40 cellular contexts compared by ENCODE assay signal in the genomic region with DNA sequence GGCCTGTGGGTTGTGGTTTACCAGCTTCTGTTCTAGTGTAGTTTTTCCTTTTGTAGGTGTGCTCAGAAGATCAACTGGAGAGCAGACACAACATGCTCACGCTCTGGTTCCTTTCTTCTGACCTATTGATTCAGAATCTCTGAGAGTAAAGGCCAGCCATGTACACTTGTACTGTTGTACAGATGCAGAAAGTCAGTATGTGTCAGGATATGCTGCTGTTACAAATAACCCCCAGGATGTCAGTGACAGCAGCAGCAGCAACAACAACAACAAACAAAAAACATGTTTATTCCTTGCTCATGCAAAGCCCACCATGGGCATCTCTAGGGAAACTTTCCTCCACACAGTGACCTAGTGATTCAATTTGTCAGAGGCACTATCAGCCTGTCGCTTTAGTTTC.
"Had no signal": no experiment of that assay in that cellular context is flagged by ENCODE, and none has a peak within 500 bp of the region (broad histone marks: within the 10 kb centered on the region; RNA-seq: fewer than 3 reads in every experiment).

No MANE protein-coding gene starts in this region.

- DNase-seq: activated effector memory CD4-positive, alpha-beta T cell treated with anti-CD3 and anti-CD28 coated beads, Interleukin-2, amount 50 U/mL, for 16 hours; activated effector memory CD4-positive, alpha-beta T cell treated with Interleukin-2 at 50 U/mL for 16 hours; activated gamma-delta T cell; activated gamma-delta T cell treated with Interleukin-2 at 50 U/mL for 16 hours; activated naive CD4-positive, alpha-beta T cell; activated naive CD4-positive, alpha-beta T cell treated with anti-CD3 and anti-CD28 coated beads for 36 hours; activated naive CD4-positive, alpha-beta T cell treated with anti-CD3 and anti-CD28 coated beads, Interleukin-2, amount 10 ng/mL, durations not matched to agents 7 days and 5 days; activated naive CD4-positive, alpha-beta T cell treated with anti-CD3 and anti-CD28 coated beads, Interleukin-2, amount 50 U/mL, for 16 hours; activated naive CD4-positive, alpha-beta T cell treated with Interleukin-2 at 50 U/mL for 16 hours; activated naive CD8-positive, alpha-beta T cell treated with anti-CD3 and anti-CD28 coated beads for 36 hours; activated naive CD8-positive, alpha-beta T cell treated with anti-CD3 and anti-CD28 coated beads, Interleukin-2, amount 10 ng/mL, durations not matched to agents 7 days and 5 days; activated naive CD8-positive, alpha-beta T cell treated with anti-CD3 and anti-CD28 coated beads, Interleukin-2, amount 50 U/mL, for 24 hours; activated T-cell treated with anti-CD3 and anti-CD28 coated beads, Interleukin-2, amount 50 U/mL, for 1 hour; activated T-cell treated with anti-CD3 and anti-CD28 coated beads, Interleukin-2, amount 50 U/mL, for 24 hours; activated T-cell treated with anti-CD3 and anti-CD28 coated beads, Interleukin-2, amount 50 U/mL, for 4 hours; activated T-cell treated with anti-CD3 and anti-CD28 coated beads, Interleukin-2, amount 50 U/mL, for 48 hours; activated T-cell treated with anti-CD3 and anti-CD28 coated beads, Interleukin-2, amount 50 U/mL, for 72 hours; adrenal gland; amniotic stem cell; amygdala; anterior cingulate cortex; aorta; body of pancreas; brain microvascular endothelial cell; caudate nucleus; central memory CD4-positive, alpha-beta T cell; cerebellar nuclear complex had no signal

- H3K36me3 Mint-ChIP-seq: activated naive CD4-positive, alpha-beta T cell treated with anti-CD3 and anti-CD28 coated beads, Interleukin-2, amount 10 ng/mL, durations not matched to agents 7 days and 5 days; activated naive CD4-positive, alpha-beta T cell treated with anti-CD3 and anti-CD28 coated beads, Interleukin-2, amount 50 U/mL, for 24 hours; activated naive CD8-positive, alpha-beta T cell; activated naive CD8-positive, alpha-beta T cell treated with anti-CD3 and anti-CD28 coated beads for 36 hours; activated naive CD8-positive, alpha-beta T cell treated with anti-CD3 and anti-CD28 coated beads, Interleukin-2, amount 10 ng/mL, durations not matched to agents 7 days and 5 days; brain had no signal

- H3K4me1 Mint-ChIP-seq: activated naive CD4-positive, alpha-beta T cell treated with anti-CD3 and anti-CD28 coated beads, Interleukin-2, amount 10 ng/mL, durations not matched to agents 7 days and 5 days; activated naive CD4-positive, alpha-beta T cell treated with anti-CD3 and anti-CD28 coated beads, Interleukin-2, amount 50 U/mL, for 24 hours; activated naive CD8-positive, alpha-beta T cell treated with anti-CD3 and anti-CD28 coated beads for 36 hours; activated naive CD8-positive, alpha-beta T cell treated with anti-CD3 and anti-CD28 coated beads, Interleukin-2, amount 10 ng/mL, durations not matched to agents 7 days and 5 days; activated naive CD8-positive, alpha-beta T cell treated with anti-CD3 and anti-CD28 coated beads, Interleukin-2, amount 50 U/mL, for 24 hours; activated T-helper 17 cell treated with anti-CD3 and anti-CD28 coated beads, Interleukin-2, amount 50 U/mL, for 72 hours; brain; central memory CD8-positive, alpha-beta T cell had no signal

- H3K27ac ChIP-seq: adrenal gland, ascending aorta, body of pancreas, brain microvascular endothelial cell, breast epithelium, cardiac muscle cell had no signal

- H3K27me3 ChIP-seq: adrenal gland, ascending aorta, body of pancreas, brain microvascular endothelial cell, breast epithelium, cardiac muscle cell had no signal

- H3K9me3 ChIP-seq: adrenal gland, ascending aorta, body of pancreas had no signal

- H3K4me3 Mint-ChIP-seq: activated naive CD4-positive, alpha-beta T cell treated with anti-CD3 and anti-CD28 coated beads for 36 hours; activated naive CD4-positive, alpha-beta T cell treated with anti-CD3 and anti-CD28 coated beads, Interleukin-2, amount 10 ng/mL, durations not matched to agents 7 days and 5 days; activated naive CD4-positive, alpha-beta T cell treated with anti-CD3 and anti-CD28 coated beads, Interleukin-2, amount 50 U/mL, for 24 hours; activated naive CD8-positive, alpha-beta T cell; activated naive CD8-positive, alpha-beta T cell treated with anti-CD3 and anti-CD28 coated beads for 36 hours; activated naive CD8-positive, alpha-beta T cell treated with anti-CD3 and anti-CD28 coated beads, Interleukin-2, amount 10 ng/mL, durations not matched to agents 7 days and 5 days; activated naive CD8-positive, alpha-beta T cell treated with anti-CD3 and anti-CD28 coated beads, Interleukin-2, amount 50 U/mL, for 24 hours; activated T-cell treated with anti-CD3 and anti-CD28 coated beads, Interleukin-2, amount 50 U/mL, for 24 hours; activated T-cell treated with anti-CD3 and anti-CD28 coated beads, Interleukin-2, amount 50 U/mL, for 4 hours; activated T-cell treated with anti-CD3 and anti-CD28 coated beads, Interleukin-2, amount 50 U/mL, for 72 hours; activated T-helper 1 cell treated with anti-CD3 and anti-CD28 coated beads, Interleukin-12 subunit alpha, Interleukin-12 subunit beta, Interleukin-2, Interleukin-4 antibody, amounts not matched to agents 30 ng/mL and 10 ng/mL and 1 ng/mL, durations not matched to agents 14 hours and 24 hours and 36 hours; activated T-helper 17 cell treated with anti-CD3 and anti-CD28 coated beads, Interleukin-2, amount 50 U/mL, for 72 hours; brain; central memory CD8-positive, alpha-beta T cell had no signal

- H3K4me1 ChIP-seq: adrenal gland, ascending aorta, body of pancreas, breast epithelium had no signal

- H3K27ac Mint-ChIP-seq: activated naive CD4-positive, alpha-beta T cell treated with anti-CD3 and anti-CD28 coated beads for 36 hours; activated naive CD4-positive, alpha-beta T cell treated with anti-CD3 and anti-CD28 coated beads, Interleukin-2, amount 10 ng/mL, durations not matched to agents 7 days and 5 days; activated naive CD4-positive, alpha-beta T cell treated with anti-CD3 and anti-CD28 coated beads, Interleukin-2, amount 50 U/mL, for 24 hours; activated naive CD4-positive, alpha-beta T cell treated with anti-CD3 and anti-CD28 coated beads, Interleukin-2, amount 50 U/mL, for 72 hours; activated naive CD8-positive, alpha-beta T cell; activated naive CD8-positive, alpha-beta T cell treated with anti-CD3 and anti-CD28 coated beads for 36 hours; activated naive CD8-positive, alpha-beta T cell treated with anti-CD3 and anti-CD28 coated beads, Interleukin-2, amount 10 ng/mL, durations not matched to agents 7 days and 5 days; activated naive CD8-positive, alpha-beta T cell treated with anti-CD3 and anti-CD28 coated beads, Interleukin-2, amount 50 U/mL, for 24 hours; activated T-cell treated with anti-CD3 and anti-CD28 coated beads, Interleukin-2, amount 50 U/mL, for 24 hours; activated T-cell treated with anti-CD3 and anti-CD28 coated beads, Interleukin-2, amount 50 U/mL, for 72 hours; activated T-helper 1 cell treated with anti-CD3 and anti-CD28 coated beads, Interleukin-12 subunit alpha, Interleukin-12 subunit beta, Interleukin-2, Interleukin-4 antibody, amounts not matched to agents 30 ng/mL and 10 ng/mL and 1 ng/mL, durations not matched to agents 14 hours and 24 hours and 36 hours; activated T-helper 17 cell treated with anti-CD3 and anti-CD28 coated beads, Interleukin-2, amount 50 U/mL, for 72 hours; activated T-helper 2 cell treated with anti-CD3 and anti-CD28 coated beads, Interferon-gamma antibody, Interleukin-2, Interleukin-4, amounts not matched to agents 10 μg/mL and 5 μg/mL and 100 μg/mL, durations not matched to agents 14 hours and 24 hours and 36 hours; brain had no signal

- ATAC-seq: activated naive CD4-positive, alpha-beta T cell treated with anti-CD3 and anti-CD28 coated beads, Interleukin-2, amount 50 U/mL, for 72 hours; activated naive CD8-positive, alpha-beta T cell treated with anti-CD3 and anti-CD28 coated beads, Interleukin-2, amount 50 U/mL, for 24 hours; activated T-cell treated with anti-CD3 and anti-CD28 coated beads, Interleukin-2, amount 50 U/mL, for 4 hours; activated T-cell treated with anti-CD3 and anti-CD28 coated beads, Interleukin-2, amount 50 U/mL, for 72 hours; activated T-helper 17 cell treated with anti-CD3 and anti-CD28 coated beads, Interleukin-2, amount 50 U/mL, for 72 hours; body of pancreas had no signal

- H3K4me3 ChIP-seq: adrenal gland, ascending aorta, body of pancreas, breast epithelium, cardiac muscle cell had no signal

- H3K36me3 ChIP-seq: adrenal gland, ascending aorta, brain microvascular endothelial cell, breast epithelium, cardiac muscle cell had no signal

- FAIRE-seq: astrocyte, bronchial epithelial cell had no signal

- H3K27me3 Mint-ChIP-seq: activated naive CD4-positive, alpha-beta T cell treated with anti-CD3 and anti-CD28 coated beads, Interleukin-2, amount 10 ng/mL, durations not matched to agents 7 days and 5 days; activated naive CD4-positive, alpha-beta T cell treated with anti-CD3 and anti-CD28 coated beads, Interleukin-2, amount 50 U/mL, for 24 hours; activated naive CD8-positive, alpha-beta T cell; activated naive CD8-positive, alpha-beta T cell treated with anti-CD3 and anti-CD28 coated beads for 36 hours; activated naive CD8-positive, alpha-beta T cell treated with anti-CD3 and anti-CD28 coated beads, Interleukin-2, amount 10 ng/mL, durations not matched to agents 7 days and 5 days; activated naive CD8-positive, alpha-beta T cell treated with anti-CD3 and anti-CD28 coated beads, Interleukin-2, amount 50 U/mL, for 24 hours; activated T-cell treated with anti-CD3 and anti-CD28 coated beads, Interleukin-2, amount 50 U/mL, for 24 hours; activated T-helper 17 cell treated with anti-CD3 and anti-CD28 coated beads, Interleukin-2, amount 50 U/mL, for 72 hours; central memory CD8-positive, alpha-beta T cell had no signal
